ENCODE assay signal across 22 cellular contexts in the genomic region with DNA sequence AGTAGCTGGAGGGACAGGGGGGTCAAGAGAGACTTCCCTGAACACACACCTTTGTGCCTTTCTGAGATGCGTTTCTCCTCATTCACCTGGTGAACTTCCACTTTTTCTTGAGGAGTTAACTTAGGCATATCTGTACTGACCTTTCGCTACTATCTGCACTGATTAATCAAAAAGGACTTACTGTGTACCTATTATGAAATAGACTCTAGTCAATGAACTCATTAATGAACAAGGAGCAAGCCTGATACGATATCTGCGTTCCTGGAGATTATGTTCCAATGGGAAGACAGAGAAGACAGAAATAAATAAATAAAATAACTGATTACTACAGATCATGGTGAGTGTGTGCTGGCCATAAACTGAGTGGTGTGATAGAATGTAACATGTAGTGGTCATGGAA.
DNase-seq lines count a peak whose midpoint lies in the region; ATAC-seq and TF ChIP-seq lines count a peak whose summit lies in the region.
"Had no signal": no experiment of that assay in that cellular context is flagged by ENCODE, and none has a peak within 500 bp of the region (broad histone marks: within the 10 kb centered on the region; RNA-seq: fewer than 3 reads in every experiment).

No MANE protein-coding gene starts in this region.

- H3K4me1 Mint-ChIP-seq in stimulated activated naive B cell treated with anti-CD40 and anti-IgM and Interleukin-4, amounts not matched to agents 10 μg/mL and 1 μg/mL and 100 μg/mL, for 72 hours: peaks cover 62 to 90% of the 10 kb centered on the region in 2 donors

- H2AK5ac ChIP-seq in IMR-90 (ENCODE audit: low read depth, low read length) (peak overlapping the region; percentile 7; the same call in 1 of the 2 replicates), mesendoderm (ENCODE audit: low read length) (no peak overlapping the region)

- no peak overlapping the region for H3K14ac ChIP-seq in IMR-90 (replicated peaks; ENCODE audit: low read depth, low read length)

- H3F3A ChIP-seq in SU-DHL-6 (ENCODE audit: insufficient read depth): peaks cover 71% of the 10 kb centered on the region

- H3K9me1 ChIP-seq in IMR-90 (ENCODE audit: insufficient read depth, low read length): no peaks in the 10 kb centered on the region

- H2AK9ac ChIP-seq in IMR-90 (replicated peaks; ENCODE audit: low read depth, low read length, poor library complexity): no peak overlapping the region

- H2BK5ac ChIP-seq in IMR-90 (ENCODE audit: low read depth, low read length, poor library complexity, severe bottlenecking): no peak overlapping the region
- no peak overlapping the region for H2BK5ac ChIP-seq in mesendoderm (ENCODE audit: low read length)

- TF ChIP-seq RAD21 in IMR-90 (IDR thresholded peaks at IDR 0.05; ENCODE audit: low read length): no peak

- H4K8ac ChIP-seq in IMR-90 (ENCODE audit: low read depth in 2 of 2, low read length in 2 of 2) (no peak overlapping the region), mesendoderm (ENCODE audit: low read depth, low read length) (no peak overlapping the region)

- no peak for ATAC-seq in IMR-90 (ENCODE audit: low read depth)
- ATAC-seq in stimulated activated naive B cell treated with anti-CD40 and anti-IgM and Interleukin-4, amounts not matched to agents 10 μg/mL and 1 μg/mL and 100 μg/mL, for 72 hours (replicated peaks): no peak
- ATAC-seq: GM12878, HCT116 had no signal

- H4K20me1 ChIP-seq in IMR-90 (ENCODE audit: insufficient read depth, low read length) (no peaks in the 10 kb centered on the region), SU-DHL-6 (ENCODE audit: low read depth, low read length) (no peaks in the 10 kb centered on the region)

- H3K56ac ChIP-seq in IMR-90 (ENCODE audit: extremely low read depth, insufficient read depth, low read length) (no peak overlapping the region), mesendoderm (ENCODE audit: low read length) (no peak overlapping the region)

- no peak for TF ChIP-seq EP300 in transverse colon (IDR thresholded peaks at IDR 0.05; ENCODE audit: low read depth)

- H3K4me3 Mint-ChIP-seq in stimulated activated naive B cell treated with anti-CD40 and anti-IgM and Interleukin-4, amounts not matched to agents 10 μg/mL and 1 μg/mL and 100 μg/mL, for 72 hours: no peak overlapping the region
- H3K4me3 Mint-ChIP-seq: CD4-positive, CD25-positive, alpha-beta regulatory T cell; HFFc6 had no signal

- H3K79me1 ChIP-seq in IMR-90 (ENCODE audit: low read depth in 1 of 2, low read length in 2 of 2): peaks cover 0 to 13% of the 10 kb centered on the region in 2 experiments; a peak in 2 of 4 replicates
- H3K79me1 ChIP-seq in mesendoderm (ENCODE audit: low read length): no peaks in the 10 kb centered on the region

- H2BK15ac ChIP-seq in IMR-90 (ENCODE audit: low read depth, low read length) (peak overlapping the region; percentile 59; the same call in 1 of the 3 replicates), mesendoderm (replicated peaks; ENCODE audit: low read depth) (no peak overlapping the region)

- dilution Hi-C loops in IMR-90 (cut with HindIII; ENCODE audit: low sequenced_read_pairs, unreplicated experiment): no loop called here

- H3K27me3 Mint-ChIP-seq in stimulated activated naive B cell treated with anti-CD40 and anti-IgM and Interleukin-4, amounts not matched to agents 10 μg/mL and 1 μg/mL and 100 μg/mL, for 72 hours: no peaks in the 10 kb centered on the region

- POLR2A ChIA-PET in IMR-90 (lab: Charles Lee; ENCODE audit: unreplicated experiment): no interaction called here

- TF ChIP-seq CTCF in IMR-90 (conservative IDR thresholded peaks at IDR 0.05; ENCODE audit: low read depth, low read length): no peak
- no peak for TF ChIP-seq CTCF in SU-DHL-6 (IDR thresholded peaks at IDR 0.05; ENCODE audit: insufficient read depth, low read length, poor library complexity, severe bottlenecking)
- TF ChIP-seq CTCF in esophagus squamous epithelium (IDR thresholded peaks at IDR 0.05): no peak
- no peak for TF ChIP-seq CTCF in transverse colon (IDR thresholded peaks at IDR 0.05)

- H3K4me3 ChIP-seq in IMR-90 (ENCODE audit: insufficient read depth, low read depth, low read length): no peak overlapping the region
- H3K4me3 ChIP-seq in SU-DHL-6 (ENCODE audit: insufficient read depth, low read length, poor library complexity, severe bottlenecking): no peak overlapping the region
- H3K4me3 ChIP-seq in mesendoderm (ENCODE audit: low read length): no peak overlapping the region
- H3K4me3 ChIP-seq in esophagus squamous epithelium: no peak overlapping the region
- H3K4me3 ChIP-seq in transverse colon: no peak overlapping the region
- H3K4me3 ChIP-seq: GM12878 had no signal

- H3K4me1 ChIP-seq in IMR-90 (ENCODE audit: control insufficient read depth, insufficient read depth, low read length): peaks cover 20% of the 10 kb centered on the region
- H3K4me1 ChIP-seq in mesendoderm (ENCODE audit: control insufficient read depth, low read depth, low read length): peaks cover 20% of the 10 kb centered on the region
- H3K4me1 ChIP-seq in esophagus squamous epithelium: peaks cover 29 to 50% (median 34%) of the 10 kb centered on the region in 3 donors
- H3K4me1 ChIP-seq in transverse colon: peaks cover 37 to 73% (median 49%) of the 10 kb centered on the region in 4 donors

- intact Hi-C loops in IMR-90 (cut with micrococcal nuclease): no loop called here
- intact Hi-C loops in esophagus squamous epithelium (cut with DNase I): no loop called here
- intact Hi-C loops in transverse colon (cut with DNase I; ENCODE audit: low total_unique reads): no loop called here

- no peak overlapping the region; the same call in 1 of the 2 replicates for H2BK120ac ChIP-seq in IMR-90 (ENCODE audit: low read depth, low read length)
- peak overlapping the region; percentile 39 for H2BK120ac ChIP-seq in mesendoderm (ENCODE audit: low read depth, low read length)

- no peaks in the 10 kb centered on the region for H3K27me3 ChIP-seq in IMR-90 (ENCODE audit: control insufficient read depth, insufficient read depth, low read length)
- H3K27me3 ChIP-seq in SU-DHL-6 (ENCODE audit: low read length): no peaks in the 10 kb centered on the region
- H3K27me3 ChIP-seq in mesendoderm (ENCODE audit: insufficient read depth, low read length, poor library complexity): no peaks in the 10 kb centered on the region
- H3K27me3 ChIP-seq in esophagus squamous epithelium: no peaks in the 10 kb centered on the region
- H3K27me3 ChIP-seq in transverse colon: no peaks in the 10 kb centered on the region
- H3K27me3 ChIP-seq: BE2C had no signal

- no peak overlapping the region for H3K4ac ChIP-seq in IMR-90 (ENCODE audit: low read depth, low read length)
- H3K4ac ChIP-seq in mesendoderm (ENCODE audit: low read depth, low read length): no peak overlapping the region

- no peak overlapping the region for H4K5ac ChIP-seq in IMR-90 (ENCODE audit: low read depth, low read length)
- H4K5ac ChIP-seq in mesendoderm (ENCODE audit: low read length): no peak overlapping the region

- H2AFZ ChIP-seq in IMR-90 (replicated peaks; ENCODE audit: low read length, poor library complexity) (no peak overlapping the region), SU-DHL-6 (ENCODE audit: low read depth, low read length, severe bottlenecking) (no peak overlapping the region)

- in situ Hi-C loops in IMR-90 (cut with MboI; ENCODE audit: low sequenced_read_pairs): loop anchor here (10.0 kb wide), 1 partner anchor 300 kb away; no protein-coding TSS in a partner anchor
- in situ Hi-C loops in transverse colon (cut with MboI; ENCODE audit: low pct_ligation_motif_present in 1 of 4, low pct_unique_long_range_greater_than_20kb in 1 of 4, low sequenced_read_pairs in 3 of 4): loop anchor here in 2 of 4 donors (10.0 to 25.0 kb wide), 4 partner anchors 160 to 300 kb away; a partner anchor contains a TSS

- no peak overlapping the region for H3K18ac ChIP-seq in IMR-90 (ENCODE audit: low read depth, low read length)
- no peak overlapping the region for H3K18ac ChIP-seq in mesendoderm (ENCODE audit: low read length)

- H4K91ac ChIP-seq in IMR-90 (ENCODE audit: insufficient read depth, low read depth, low read length): no peak overlapping the region

- H3K9me2 ChIP-seq in SU-DHL-6 (replicated peaks; ENCODE audit: insufficient read depth, low read length): no peaks in the 10 kb centered on the region

- CTCF ChIA-PET in IMR-90 (lab: Yijun Ruan, JAX): no interaction called here

- H3K36me3 Mint-ChIP-seq in stimulated activated naive B cell treated with anti-CD40 and anti-IgM and Interleukin-4, amounts not matched to agents 10 μg/mL and 1 μg/mL and 100 μg/mL, for 72 hours: peaks cover 3 to 4% of the 10 kb centered on the region in 2 donors
- H3K36me3 Mint-ChIP-seq: CD4-positive, CD25-positive, alpha-beta regulatory T cell; CD8-positive, alpha-beta memory T cell had no signal

- DNase-seq in IMR-90: no peak
- DNase-seq in mesendoderm: no peak
- no peak for DNase-seq in stimulated activated naive B cell treated with anti-CD40 and anti-IgM and Interleukin-4, amounts not matched to agents 10 μg/mL and 1 μg/mL and 100 μg/mL, for 72 hours
- no peak for DNase-seq in esophagus squamous epithelium (lab: John Stamatoyannopoulos, UW)
- DNase-seq in NCI-H1105 (lab: John Stamatoyannopoulos, UW): no peak
- no peak for DNase-seq in transverse colon
- DNase-seq: 8988T; BE2C; C1 segment of cervical spinal cord; CD4-positive, CD25-positive, alpha-beta regulatory T cell; CD8-positive, alpha-beta memory T cell; COR-L47; DMS 273 treated with DMSO at 0.1 percent for 48 hours; DMS53; DND-41; EL; GOT3; H7; HFFc6 had no signal

- peak overlapping the region; percentile 81 for H3K27ac Mint-ChIP-seq in stimulated activated naive B cell treated with anti-CD40 and anti-IgM and Interleukin-4, amounts not matched to agents 10 μg/mL and 1 μg/mL and 100 μg/mL, for 72 hours
- H3K27ac Mint-ChIP-seq: HFFc6 had no signal

- WGBS in IMR-90 (ENCODE audit: extremely low coverage in 2 of 2, insufficient read length in 1 of 2), 2 experiments: no CpG with 5 or more reads among the region's 4 CpGs
- no CpG with 5 or more reads among the region's 4 CpGs for WGBS in mesendoderm (ENCODE audit: extremely low coverage, insufficient coverage, low lambda C conversion rate)
- WGBS in esophagus squamous epithelium, 2 donors: 62 to 92% methylated on average over 4 of the region's 4 CpGs
- WGBS in transverse colon (ENCODE audit: low coverage in 1 of 2), 2 donors: 68 to 94% methylated on average over 4 of the region's 4 CpGs

- H3K9ac ChIP-seq in IMR-90 (ENCODE audit: low read depth, low read length) (no peak overlapping the region), SU-DHL-6 (ENCODE audit: low read length) (no peak overlapping the region), mesendoderm (ENCODE audit: low read length) (no peak overlapping the region)

- H3K4me2 ChIP-seq in IMR-90 (ENCODE audit: low read depth, low read length) (no peak overlapping the region), SU-DHL-6 (ENCODE audit: low read depth, low read length, poor library complexity, severe bottlenecking) (no peak overlapping the region), mesendoderm (ENCODE audit: low read length) (no peak overlapping the region)

- H3K9me3 Mint-ChIP-seq in stimulated activated naive B cell treated with anti-CD40 and anti-IgM and Interleukin-4, amounts not matched to agents 10 μg/mL and 1 μg/mL and 100 μg/mL, for 72 hours: peaks cover 4 to 9% of the 10 kb centered on the region in 2 donors
- H3K9me3 Mint-ChIP-seq: CD8-positive, alpha-beta memory T cell; HFFc6 had no signal

- H3K23ac ChIP-seq in IMR-90 (ENCODE audit: low read depth, low read length) (no peak overlapping the region), mesendoderm (ENCODE audit: low read length) (no peak overlapping the region)

- no peak overlapping the region for H2BK20ac ChIP-seq in IMR-90 (ENCODE audit: low read depth, low read length)

- TF ChIP-seq POLR2A in IMR-90 (IDR thresholded peaks at IDR 0.05; ENCODE audit: low read depth, low read length) (no peak), esophagus squamous epithelium (IDR thresholded peaks at IDR 0.05) (no peak), transverse colon (IDR thresholded peaks at IDR 0.05) (no peak)

- H3K36me3 ChIP-seq in IMR-90 (ENCODE audit: control insufficient read depth, insufficient read depth, low read length) (no peaks in the 10 kb centered on the region), SU-DHL-6 (ENCODE audit: low read length) (no peaks in the 10 kb centered on the region), mesendoderm (ENCODE audit: control insufficient read depth, insufficient read depth, low read length) (no peaks in the 10 kb centered on the region), esophagus squamous epithelium (no peaks in the 10 kb centered on the region), transverse colon (no peaks in the 10 kb centered on the region)
- H3K36me3 ChIP-seq: BE2C had no signal

- H3K27ac ChIP-seq in IMR-90 (ENCODE audit: insufficient read depth, low read length): no peak overlapping the region
- H3K27ac ChIP-seq in SU-DHL-6 (ENCODE audit: low read depth, low read length): peak overlapping the region; percentile 98
- no peak overlapping the region for H3K27ac ChIP-seq in mesendoderm (ENCODE audit: low read depth, low read length)
- H3K27ac ChIP-seq in esophagus squamous epithelium: no peak overlapping the region
- no peak overlapping the region for H3K27ac ChIP-seq in transverse colon

- H3K79me2 ChIP-seq in SU-DHL-6 (ENCODE audit: insufficient read depth, low read length) (no peaks in the 10 kb centered on the region; the same call in 1 of the 2 replicates), mesendoderm (ENCODE audit: control insufficient read depth, insufficient read depth, low read length) (no peaks in the 10 kb centered on the region)

- BruUV-seq in IMR-90 (replicated peaks; lab: Mats Ljungman, UMichigan): no TSS peak

- H3K9me3 ChIP-seq in IMR-90 (ENCODE audit: control insufficient read depth, insufficient read depth, low read length): no peaks in the 10 kb centered on the region
- H3K9me3 ChIP-seq in SU-DHL-6 (ENCODE audit: insufficient read depth, low read length): no peaks in the 10 kb centered on the region
- H3K9me3 ChIP-seq in esophagus squamous epithelium: no peaks in the 10 kb centered on the region
- no peaks in the 10 kb centered on the region for H3K9me3 ChIP-seq in transverse colon
- H3K9me3 ChIP-seq: BE2C had no signal
